23 cellular contexts compared by ENCODE assay signal in genomic region chr13:112983428-112984196, GRCh38. TPM values are rescaled to one million over a fixed set of nuclear protein-coding genes. Genes with fewer than 3 reads are reported as not detected.
DNase-seq lines count a peak whose midpoint lies in the region; ATAC-seq, FAIRE-seq and TF ChIP-seq lines count a peak whose summit lies in the region.
"Had no signal": no experiment of that assay in that cellular context is flagged by ENCODE, and none has a peak within 500 bp of the region (broad histone marks: within the 10 kb centered on the region; RNA-seq: fewer than 3 reads in every experiment).

No MANE protein-coding gene starts in this region.

- H3K4me1 ChIP-seq in body of pancreas (peaks cover 10% of the 10 kb centered on the region), HepG2 (ENCODE audit: insufficient read depth, low read length) (peaks cover 50% of the 10 kb centered on the region), upper lobe of left lung (peaks cover 2 to 13% (median 7%) of the 10 kb centered on the region in 4 donors)
- H3K4me1 ChIP-seq: SJSA1, tibial artery had no signal

- in situ Hi-C loops in HepG2 (cut with HindIII; ENCODE audit: extremely low pct_ligation_motif_present, low pct_unique_long_range_greater_than_20kb): no loop called here

- TF ChIP-seq CTCF in body of pancreas (IDR thresholded peaks at IDR 0.05): no peak
- TF ChIP-seq CTCF in HepG2 (CRISPR knock-in tag; IDR thresholded peaks at IDR 0.05): peak; percentile 16; the same call in 1 of the 2 replicates
- TF ChIP-seq CTCF in upper lobe of left lung (IDR thresholded peaks at IDR 0.05): no peak

- H2AFZ ChIP-seq in HepG2 (ENCODE audit: low read length): no peak overlapping the region

- no peaks in the 10 kb centered on the region for H3K27me3 ChIP-seq in body of pancreas
- H3K27me3 ChIP-seq in HepG2 (ENCODE audit: control insufficient read depth in 1 of 2, insufficient read depth in 2 of 2, low read length in 2 of 2): no peaks in the 10 kb centered on the region
- H3K27me3 ChIP-seq in upper lobe of left lung: no peaks in the 10 kb centered on the region

- DNase-seq in NCI-H510A treated with DMSO at 0.1 percent for 48 hours (lab: John Stamatoyannopoulos, UW) (peak; percentile 59), NCI-H510A (lab: John Stamatoyannopoulos, UW) (no peak), body of pancreas (peak in 1 of 4 donors; percentile 31), HepG2 (ENCODE audit: low spot score) (peak; percentile 27), upper lobe of left lung (peak in 1 of 2 donors; percentile 67), NCI-H345 treated with DMSO at 0.1 percent for 48 hours (lab: John Stamatoyannopoulos, UW; ENCODE audit: unreplicated experiment) (no peak), inferior parietal cortex (ENCODE audit: extremely low spot score) (no peak)
- DNase-seq: activated T-cell treated with anti-CD3 and anti-CD28 coated beads, Interleukin-2, amount 50 U/mL, for 4 hours; central memory CD4-positive, alpha-beta T cell; EL; GOT3; midbrain; NCI-H1092; NCI-H2227 treated with DMSO at 0.1 percent for 48 hours; stimulated activated CD4-positive, alpha-beta T cell treated with anti-CD3 and anti-CD28 coated beads, Interleukin-4, amount 100 ng/mL, for 1 hour; stimulated activated CD8-positive, alpha-beta memory T cell treated with anti-CD3 and anti-CD28 coated beads, Interleukin-4, amount 100 ng/mL, for 48 hours; tibial artery had no signal

- peaks cover 19% of the 10 kb centered on the region for H3K79me2 ChIP-seq in HepG2 (ENCODE audit: insufficient read depth, low read length)

- CTCF ChIA-PET in HepG2 (lab: Yijun Ruan, JAX; ENCODE audit: low intra/inter-chr PET ratio, low total read pairs): no interaction called here

- H3K27ac ChIP-seq in body of pancreas (peak overlapping the region in 1 of 4 donors; percentile 42), HepG2 (ENCODE audit: extremely low read length, insufficient read depth, low read length) (no peak overlapping the region), upper lobe of left lung (peak overlapping the region; percentile 71 to 92 (median 82))
- H3K27ac ChIP-seq: SJSA1, tibial artery had no signal

- intact Hi-C loops in body of pancreas (cut with DNase I): no loop called here
- intact Hi-C loops in HepG2 (cut with micrococcal nuclease; ENCODE audit: unreplicated experiment): loop anchor here (1.0 to 5.0 kb wide), 2 partner anchors 39 to 41 kb away; no protein-coding TSS in a partner anchor

- H3K9ac ChIP-seq in HepG2 (ENCODE audit: insufficient read depth, low read depth, low read length): no peak overlapping the region; the same call in 1 of the 2 replicates

- H4K20me1 ChIP-seq in HepG2 (ENCODE audit: insufficient read depth, low read length): no peaks in the 10 kb centered on the region

- peak overlapping the region; percentile 68 for H3K4me2 ChIP-seq in HepG2 (ENCODE audit: low read depth, low read length)

- TF ChIP-seq POLR2A in body of pancreas (IDR thresholded peaks at IDR 0.05): peak in 2 of 3 donors; percentile 17 to 34
- no peak for TF ChIP-seq POLR2A in HepG2 (IDR thresholded peaks at IDR 0.05; ENCODE audit: insufficient read depth in 1 of 2, low read depth in 2 of 2, low read length in 2 of 2)
- TF ChIP-seq POLR2A in upper lobe of left lung (IDR thresholded peaks at IDR 0.05): peak in 2 of 4 donors; percentile 10 to 31

- WGBS in body of pancreas, 2 donors: 76 to 86% methylated on average over 15 to 27 of the region's 27 CpGs
- 43% methylated on average over 12 of the region's 27 CpGs for WGBS in HepG2 (ENCODE audit: low lambda C conversion rate)
- 63 to 73% methylated on average over 19 to 27 of the region's 27 CpGs for WGBS in upper lobe of left lung, 2 donors

- TF ChIP-seq EP300 in HepG2 (IDR thresholded peaks at IDR 0.05; ENCODE audit: low read depth in 2 of 2, low read length in 2 of 2) (no peak), HepG2 (CRISPR knock-in tag; IDR thresholded peaks at IDR 0.05; ENCODE audit: borderline replicate concordance) (no peak), upper lobe of left lung (IDR thresholded peaks at IDR 0.05) (peak in 3 of 4 donors; percentile 22 to 89 (median 41))

- H3K9me3 ChIP-seq in body of pancreas (no peaks in the 10 kb centered on the region), HepG2 (ENCODE audit: low read length) (no peaks in the 10 kb centered on the region), upper lobe of left lung (no peaks in the 10 kb centered on the region)
- H3K9me3 ChIP-seq: SJSA1, tibial artery had no signal

- no peak for TF ChIP-seq RAD21 in HepG2 (CRISPR knock-in tag; IDR thresholded peaks at IDR 0.05)

- H3K36me3 ChIP-seq in body of pancreas (replicated peaks in 1 of 2; ENCODE audit: insufficient read depth in 1 of 2, low read depth in 2 of 2): no peaks in the 10 kb centered on the region
- H3K36me3 ChIP-seq in HepG2 (replicated peaks in 1 of 2; ENCODE audit: control insufficient read depth in 1 of 2, insufficient read depth in 2 of 2, low read length in 2 of 2): no peaks in the 10 kb centered on the region; a peak in 1 of 5 replicates
- H3K36me3 ChIP-seq in upper lobe of left lung: peaks cover 0 to 9% (median 0%) of the 10 kb centered on the region in 4 donors
- H3K36me3 ChIP-seq: SJSA1, tibial artery had no signal

- no peak for FAIRE-seq in HepG2 (lab: Jason Lieb, UNC)
- FAIRE-seq: A204.1, endometrium, TTC549 had no signal

- no TSS peak for BruUV-seq in HepG2 (replicated peaks; lab: Mats Ljungman, UMichigan)

- H3K4me3 ChIP-seq in body of pancreas: no peak overlapping the region
- peak overlapping the region in 1 of 3 experiments; percentile 40; a peak in 1 of 6 replicates for H3K4me3 ChIP-seq in HepG2 (replicated peaks in 1 of 3; ENCODE audit: insufficient read depth in 1 of 3, low read depth in 2 of 3, low read length in 3 of 3)
- H3K4me3 ChIP-seq in upper lobe of left lung: peak overlapping the region in 1 of 4 donors; percentile 13
- H3K4me3 ChIP-seq: SJSA1, tibial artery had no signal

- no peak for ATAC-seq in body of pancreas
- peak; percentile 55 for ATAC-seq in HepG2
- ATAC-seq in upper lobe of left lung (ENCODE audit: low FRiP score in 2 of 2): no peak
- ATAC-seq in GM21526 (IDR thresholded peaks at IDR 0.05; ENCODE audit: low FRiP score, unreplicated experiment): no peak
- ATAC-seq: activated T-cell treated with anti-CD3 and anti-CD28 coated beads, Interleukin-2, amount 50 U/mL, for 4 hours; sciatic nerve had no signal

- POLR2A ChIA-PET in HepG2 (lab: Yijun Ruan, JAX): interaction anchor here (0.9 to 2.6 kb wide), 7 partner anchors 14 to 40 kb away, joined by 3 to 17 read pairs (median 4); partner anchors contain the start of gene MCF2L

TF ChIP-seq in HepG2, 621 proteins besides CTCF, POLR2A, EP300 and RAD21 (continues in another document):
- TF ChIP-seq ZNF501 (CRISPR knock-in tag; IDR thresholded peaks at IDR 0.05): 0 out of 2 replicates have a peak, but pooled peaks have one; percentile 22

RNA-seq across cellular contexts. Expression of gene MCF2L, which starts 14.6 kb away (rescaled TPM):
- total RNA-seq in body of pancreas (10 to 100 TPM; 37.4 to 74.8 TPM), HepG2 (2016; rRNA removed; fragmentation: Illumina TruSeq; extraction: Trizol) (13.7 and 19.4 TPM in 2 replicates), upper lobe of left lung (10 to 100 TPM; 14.3 to 99.5 (median 53.1) TPM)
- total RNA-seq in HepG2 (2016; cell fraction: cytosol; rRNA removed; fragmentation: Illumina TruSeq; extraction: Trizol; ENCODE audit: low read depth): 2.3 and 3.4 TPM in 2 replicates
- 10.9 and 20.3 TPM in 2 replicates for total RNA-seq in HepG2 (2016; cell fraction: insoluble cytoplasmic fraction; rRNA removed; fragmentation: Illumina TruSeq; extraction: Trizol)
- total RNA-seq in HepG2 (2016; cell fraction: membrane; rRNA removed; fragmentation: Illumina TruSeq; extraction: Trizol): 5.5 and 5.6 TPM in 2 replicates
- 24.6 and 25.3 TPM in 2 replicates for total RNA-seq in HepG2 (2016; cell fraction: nucleus; rRNA removed; fragmentation: Illumina TruSeq; extraction: Trizol)
- 28.4 and 33.6 TPM in 2 replicates for polyA plus RNA-seq in HepG2 (2011; rRNA removed)
- polyA plus RNA-seq in HepG2 (2011; cell fraction: cytosol; rRNA removed): 13.6 and 15.2 TPM in 2 replicates
- 196 and 262 TPM in 2 replicates for polyA plus RNA-seq in HepG2 (2011; cell fraction: nucleus; rRNA removed)
- polyA plus RNA-seq in HepG2 (2012): 26.3 and 28.9 TPM in 2 replicates
- polyA plus RNA-seq in HepG2 (2016; cell fraction: cytosol; fragmentation: Illumina TruSeq; extraction: Trizol; ENCODE audit: low read depth): 1.1 and 1.3 TPM in 2 replicates
- 10.3 and 10.5 TPM in 2 replicates for polyA plus RNA-seq in HepG2 (2016; cell fraction: insoluble cytoplasmic fraction; fragmentation: Illumina TruSeq; extraction: Trizol; ENCODE audit: low read depth)
- 1.6 and 2.4 TPM in 2 replicates for polyA plus RNA-seq in HepG2 (2016; cell fraction: membrane; fragmentation: Illumina TruSeq; extraction: Trizol; ENCODE audit: low read depth)
- polyA plus RNA-seq in HepG2 (2016; cell fraction: nucleus; fragmentation: Illumina TruSeq; extraction: Trizol; ENCODE audit: insufficient read depth, low read depth): 57.7 and 66.1 TPM in 2 replicates
- polyA minus RNA-seq in HepG2 (2011; rRNA and poly(A)+ RNA removed; ENCODE audit: low replicate concordance): 39.0 and 75.0 TPM in 2 replicates
- 16.7 and 21.1 TPM in 2 replicates for polyA minus RNA-seq in HepG2 (2011; cell fraction: cytosol; rRNA and poly(A)+ RNA removed)
- polyA minus RNA-seq in HepG2 (2011; cell fraction: nucleus; rRNA and poly(A)+ RNA removed): 89.5 and 90.6 TPM in 2 replicates

Comparison
In these comparisons a context has a peak if more than half of its experiments do, and no peak if none do; other contexts are left out.
1. DNase-seq: peak in NCI-H510A treated with DMSO at 0.1 percent for 48 hours (single experiment) and HepG2 (single experiment); none in NCI-H510A (single experiment), NCI-H345 treated with DMSO at 0.1 percent for 48 hours (single experiment) and inferior parietal cortex (single experiment).
2. POLR2A ChIP-seq: peak in body of pancreas (2 of 3); none in HepG2 (0 of 2).